ENCODE assay signal across 27 cellular contexts in the genomic region with DNA sequence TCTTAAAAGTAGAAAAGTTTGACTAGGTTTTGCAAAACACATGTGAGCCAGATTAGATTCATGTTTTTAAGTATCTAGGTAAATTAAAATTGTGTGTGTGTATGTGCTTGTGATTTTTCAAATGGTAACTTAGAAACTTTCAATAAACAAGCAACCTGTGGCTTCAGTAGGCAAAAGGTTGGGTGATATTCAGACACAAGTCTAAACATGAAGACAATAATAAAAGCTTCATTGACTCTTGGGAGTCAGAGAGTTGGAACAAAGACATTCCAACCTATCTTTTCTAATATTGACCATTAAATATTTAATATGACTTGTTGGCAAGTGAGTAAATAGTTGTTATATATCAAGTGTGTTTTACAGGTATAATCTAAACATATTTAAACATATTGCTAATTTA.
"Had no signal": no experiment of that assay in that cellular context is flagged by ENCODE, and none has a peak within 500 bp of the region (broad histone marks: within the 10 kb centered on the region; RNA-seq: fewer than 3 reads in every experiment).

No MANE protein-coding gene starts in this region.

- FAIRE-seq: urothelium cell line had no signal

- H3K36me3 ChIP-seq: adrenal gland, neutrophil, ovary, thoracic aorta had no signal

- H3K27me3 ChIP-seq: adrenal gland, body of pancreas, dorsolateral prefrontal cortex, neutrophil, ovary had no signal

- H3K9me3 ChIP-seq: adrenal gland, body of pancreas, ovary, thoracic aorta had no signal

- DNase-seq: activated CD4-positive, alpha-beta T cell treated with anti-CD3 and anti-CD28 coated beads for 4 hours; activated CD4-positive, alpha-beta T cell treated with anti-CD3 and anti-CD28 coated beads, Interleukin-2, amount 50 U/mL, for 4 hours; activated effector memory CD4-positive, alpha-beta T cell treated with anti-CD3 and anti-CD28 coated beads, Interleukin-2, amount 50 U/mL, for 16 hours; activated naive CD4-positive, alpha-beta T cell treated with anti-CD3 and anti-CD28 coated beads for 36 hours; activated naive CD8-positive, alpha-beta T cell treated with anti-CD3 and anti-CD28 coated beads for 36 hours; activated T-cell treated with anti-CD3 and anti-CD28 coated beads for 4 hours; activated T-cell treated with anti-CD3 and anti-CD28 coated beads, Interleukin-2, amount 50 U/mL, for 72 hours; adrenal gland; aorta; body of pancreas; dorsolateral prefrontal cortex; effector memory CD4-positive, alpha-beta T cell; head of caudate nucleus; hippocampal formation; kidney; left colon; naive B cell; nephron progenitor cell; ovary; retina; stimulated activated CD4-positive, alpha-beta T cell treated with anti-CD3 and anti-CD28 coated beads, Interleukin-4, amount 100 ng/mL, for 24 hours; trophoblast cell had no signal

- H3K4me1 ChIP-seq: adrenal gland, body of pancreas had no signal

- H3K4me3 ChIP-seq: adrenal gland, body of pancreas, coronary artery, dorsolateral prefrontal cortex, ovary, skin epidermis, thoracic aorta had no signal

- H3K27ac ChIP-seq: adrenal gland, body of pancreas, coronary artery, dorsolateral prefrontal cortex, neutrophil, ovary, skin epidermis, thoracic aorta had no signal
